ENCODE assay signal across 10 cellular contexts in genomic region chr5:112142769-112143270, GRCh38.
A peak's percentile ranks its signal among the peaks of the same experiment; 100 is the strongest.
DNase-seq lines count a peak whose midpoint lies in the region; ATAC-seq and TF ChIP-seq lines count a peak whose summit lies in the region.
"Had no signal": no experiment of that assay in that cellular context is flagged by ENCODE, and none has a peak within 500 bp of the region (broad histone marks: within the 10 kb centered on the region; RNA-seq: fewer than 3 reads in every experiment).

No MANE protein-coding gene starts in this region.

- no peaks in the 10 kb centered on the region for H3K9me3 ChIP-seq in tibial nerve
- H3K9me3 ChIP-seq in Peyer's patch: no peaks in the 10 kb centered on the region

- H3K4me3 ChIP-seq in brain microvascular endothelial cell (ENCODE audit: low read depth, low read length) (no peak overlapping the region), tibial nerve (no peak overlapping the region), Peyer's patch (no peak overlapping the region)

- H3K4me1 ChIP-seq in tibial nerve: peaks cover 0 to 8% (median 0%) of the 10 kb centered on the region in 4 donors
- no peaks in the 10 kb centered on the region for H3K4me1 ChIP-seq in Peyer's patch

- H3K27ac ChIP-seq in brain microvascular endothelial cell (no peak overlapping the region), tibial nerve (no peak overlapping the region), Peyer's patch (no peak overlapping the region)
- H3K27ac ChIP-seq: 22Rv1 had no signal

- in situ Hi-C loops in brain microvascular endothelial cell (cut with HindIII; ENCODE audit: low pct_ligation_motif_present, low sequenced_read_pairs): no loop called here

- no peaks in the 10 kb centered on the region for H3K27me3 ChIP-seq in brain microvascular endothelial cell (replicated peaks)
- H3K27me3 ChIP-seq in tibial nerve: no peaks in the 10 kb centered on the region
- H3K27me3 ChIP-seq in Peyer's patch: no peaks in the 10 kb centered on the region

- ATAC-seq in HG03432 (IDR thresholded peaks at IDR 0.05; ENCODE audit: unreplicated experiment): peak; percentile 31
- ATAC-seq: naive thymus-derived CD4-positive, alpha-beta T cell had no signal

- no peak for TF ChIP-seq EP300 in tibial nerve (IDR thresholded peaks at IDR 0.05)

- TF ChIP-seq CTCF in brain microvascular endothelial cell (IDR thresholded peaks at IDR 0.05; ENCODE audit: low read depth, low read length, missing control alignments) (no peak), tibial nerve (IDR thresholded peaks at IDR 0.05) (no peak), Peyer's patch (IDR thresholded peaks at IDR 0.05) (no peak)

- TF ChIP-seq POLR2A in tibial nerve (IDR thresholded peaks at IDR 0.05): no peak
- no peak for TF ChIP-seq POLR2A in Peyer's patch (IDR thresholded peaks at IDR 0.05)

- H3K36me3 ChIP-seq in brain microvascular endothelial cell (replicated peaks) (no peaks in the 10 kb centered on the region), tibial nerve (no peaks in the 10 kb centered on the region), Peyer's patch (no peaks in the 10 kb centered on the region)

- 73 to 75% methylated on average over 3 of the region's 3 CpGs for WGBS in tibial nerve, 2 donors

- DNase-seq in DMS 273 (lab: John Stamatoyannopoulos, UW; ENCODE audit: unreplicated experiment) (peak; percentile 72), DMS 273 treated with DMSO at 0.1 percent for 48 hours (lab: John Stamatoyannopoulos, UW) (no peak), brain microvascular endothelial cell (peak; percentile 12), renal cortical epithelial cell (ENCODE audit: low read depth) (peak; percentile 95), tibial nerve (ENCODE audit: low spot score in 2 of 2) (no peak), NCI-H1048 (lab: John Stamatoyannopoulos, UW) (no peak), Peyer's patch (no peak)
- DNase-seq: naive thymus-derived CD4-positive, alpha-beta T cell had no signal

Comparison
In these comparisons a context has a peak if more than half of its experiments do, and no peak if none do; other contexts are left out.
1. DNase-seq: peak in DMS 273 (single experiment), brain microvascular endothelial cell (single experiment) and renal cortical epithelial cell (single experiment); none in DMS 273 treated with DMSO at 0.1 percent for 48 hours (single experiment), tibial nerve (0 of 2), NCI-H1048 (single experiment) and Peyer's patch (0 of 3).